In genomic region chr3:112990672-112991602, GRCh38 we compare ENCODE assay signal across 1 cellular context.
TF ChIP-seq lines count a peak whose summit lies in the region.

TSS of gene GTPBP8 (plus strand) at chr3:112990984. CDS start at chr3:112991000, 16 bp downstream.

TF ChIP-seq in HepG2, 621 proteins besides CTCF, POLR2A, EP300 and RAD21 (continued from another document and continues in another):
- peak; percentile 83 to 85 for TF ChIP-seq HMGXB4 (CRISPR knock-in tag; IDR thresholded peaks at IDR 0.05; ENCODE audit: borderline replicate concordance in 1 of 2, low read depth in 1 of 2)
- TF ChIP-seq ZNF451 (CRISPR knock-in tag; IDR thresholded peaks at IDR 0.05), result peak; percentile 94
- 0 out of 2 replicates have a peak, but pooled peaks have one; percentile 15 for TF ChIP-seq ZNF780A (CRISPR knock-in tag; IDR thresholded peaks at IDR 0.05)
- peak; percentile 74; the same call in 1 of the 2 replicates for TF ChIP-seq ZIK1 (CRISPR knock-in tag; IDR thresholded peaks at IDR 0.05; ENCODE audit: borderline replicate concordance, low read depth)
- 0 out of 2 replicates have a peak, but pooled peaks have one; percentile 66 for TF ChIP-seq ZNF264 (CRISPR knock-in tag; IDR thresholded peaks at IDR 0.05)
- TF ChIP-seq RXRB (CRISPR knock-in tag; IDR thresholded peaks at IDR 0.05; ENCODE audit: borderline replicate concordance), result peak; percentile 16; the same call in 1 of the 2 replicates
- no peak for TF ChIP-seq KLF13 (CRISPR knock-in tag; IDR thresholded peaks at IDR 0.05)
- TF ChIP-seq NFIB (CRISPR knock-in tag; IDR thresholded peaks at IDR 0.05; ENCODE audit: borderline replicate concordance), result no peak
- 0 out of 2 replicates have a peak, but pooled peaks have one; percentile 14 for TF ChIP-seq PATZ1 (CRISPR knock-in tag; IDR thresholded peaks at IDR 0.05)
- TF ChIP-seq TP53 (CRISPR knock-in tag; conservative IDR thresholded peaks at IDR 0.05), result 0 out of 2 replicates have a peak, but pooled peaks have one; percentile 59
- peak; percentile 87 for TF ChIP-seq ZNF749 (CRISPR knock-in tag; IDR thresholded peaks at IDR 0.05; ENCODE audit: borderline replicate concordance)
- no peak for TF ChIP-seq ZNF44 (CRISPR knock-in tag; IDR thresholded peaks at IDR 0.05)
- no peak for TF ChIP-seq SNAI1 (CRISPR knock-in tag; IDR thresholded peaks at IDR 0.05; ENCODE audit: borderline replicate concordance)
- TF ChIP-seq HNRNPUL1 (IDR thresholded peaks at IDR 0.05; ENCODE audit: low read depth, low read length), result no peak
- peak; percentile 75; the same call in 1 of the 2 replicates for TF ChIP-seq ZBTB34 (CRISPR knock-in tag; IDR thresholded peaks at IDR 0.05)
- peak; percentile 86 for TF ChIP-seq PHF20 (CRISPR knock-in tag; IDR thresholded peaks at IDR 0.05)
- 0 out of 2 replicates have a peak, but pooled peaks have one; percentile 4 for TF ChIP-seq ZNF629 (CRISPR knock-in tag; conservative IDR thresholded peaks at IDR 0.05)
- TF ChIP-seq HOXD1 (CRISPR knock-in tag; IDR thresholded peaks at IDR 0.05), result 0 out of 2 replicates have a peak, but pooled peaks have one; percentile 42
- no peak for TF ChIP-seq MAZ (IDR thresholded peaks at IDR 0.05; ENCODE audit: borderline replicate concordance, low read depth, low read length)
- TF ChIP-seq MAZ (CRISPR knock-in tag; IDR thresholded peaks at IDR 0.05; ENCODE audit: low read depth), result peak; percentile 30
- TF ChIP-seq PRDM15 (CRISPR knock-in tag; IDR thresholded peaks at IDR 0.05), result peak; percentile 59; the same call in 1 of the 2 replicates
- 0 out of 2 replicates have a peak, but pooled peaks have one; percentile 59 for TF ChIP-seq ONECUT2 (CRISPR knock-in tag; IDR thresholded peaks at IDR 0.05)
- TF ChIP-seq CENPT (CRISPR knock-in tag; IDR thresholded peaks at IDR 0.05; ENCODE audit: low read depth), result no peak
- TF ChIP-seq ZBED4 (CRISPR knock-in tag; IDR thresholded peaks at IDR 0.05; ENCODE audit: borderline replicate concordance), result peak; percentile 95; the same call in 1 of the 2 replicates
- TF ChIP-seq ZBTB25 (CRISPR knock-in tag; IDR thresholded peaks at IDR 0.05), result peak; percentile 83
- TF ChIP-seq HINFP (CRISPR knock-in tag; IDR thresholded peaks at IDR 0.05; ENCODE audit: low read depth), result peak; percentile 76; the same call in 1 of the 2 replicates
- no peak for TF ChIP-seq MYNN (CRISPR knock-in tag; IDR thresholded peaks at IDR 0.05; ENCODE audit: low read depth)
- 0 out of 2 replicates have a peak, but pooled peaks have one; percentile 43 for TF ChIP-seq ZBTB3 (CRISPR knock-in tag; IDR thresholded peaks at IDR 0.05; ENCODE audit: borderline replicate concordance, low read depth)
- peak; percentile 84 for TF ChIP-seq MAX (IDR thresholded peaks at IDR 0.05)
- peak; percentile 86; the same call in 1 of the 2 replicates for TF ChIP-seq POGZ (CRISPR knock-in tag; IDR thresholded peaks at IDR 0.05)
- TF ChIP-seq THAP9 (CRISPR knock-in tag; IDR thresholded peaks at IDR 0.05; ENCODE audit: borderline replicate concordance), result peak; percentile 89; the same call in 1 of the 2 replicates
- peak; percentile 95 for TF ChIP-seq POLR2AphosphoS5 (IDR thresholded peaks at IDR 0.05; ENCODE audit: low read depth, low read length)
- peak; percentile 95 for TF ChIP-seq ASH2L (IDR thresholded peaks at IDR 0.05; ENCODE audit: insufficient read length, low read depth, low read length)
- no peak for TF ChIP-seq TAF15 (IDR thresholded peaks at IDR 0.05; ENCODE audit: low read depth, low read length, poor library complexity, severe bottlenecking)
- no peak for TF ChIP-seq LCORL (IDR thresholded peaks at IDR 0.05)
- 0 out of 2 replicates have a peak, but pooled peaks have one; percentile 1 for TF ChIP-seq LCORL (CRISPR knock-in tag; IDR thresholded peaks at IDR 0.05)
- TF ChIP-seq ZNF431 (CRISPR knock-in tag; IDR thresholded peaks at IDR 0.05; ENCODE audit: borderline replicate concordance, low read depth), result 0 out of 2 replicates have a peak, but pooled peaks have one; percentile 40
- peak; percentile 79 for TF ChIP-seq HOXA5 (CRISPR knock-in tag; IDR thresholded peaks at IDR 0.05)
- TF ChIP-seq ZNF691 (CRISPR knock-in tag; IDR thresholded peaks at IDR 0.05; ENCODE audit: borderline replicate concordance, low read depth), result peak; percentile 30; the same call in 1 of the 2 replicates
